ENCODE assay signal across 12 cellular contexts in the genomic region with DNA sequence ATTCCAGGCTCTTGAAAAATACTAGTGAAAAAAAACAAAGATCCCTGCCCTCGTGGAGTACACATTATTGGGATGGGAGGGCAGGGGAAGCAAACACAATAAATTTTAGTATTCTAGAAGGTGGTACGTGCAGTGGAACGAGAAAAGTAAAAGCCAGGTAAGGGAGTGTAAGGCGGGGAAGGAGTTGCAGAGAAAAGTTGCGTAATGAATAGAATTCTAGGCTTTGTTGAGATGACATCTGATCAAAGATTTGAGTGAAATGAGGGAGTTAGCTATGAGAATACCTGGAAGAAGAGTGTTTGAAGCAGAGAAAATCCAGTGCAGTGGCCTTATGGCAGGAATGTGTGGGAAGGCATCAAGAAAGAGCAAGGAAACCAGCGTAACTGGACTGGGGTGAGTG. TPM values are rescaled to one million over a fixed set of nuclear protein-coding genes. Genes with fewer than 3 reads are reported as not detected.
DNase-seq lines count a peak whose midpoint lies in the region; ATAC-seq and TF ChIP-seq lines count a peak whose summit lies in the region.
"Had no signal": no experiment of that assay in that cellular context is flagged by ENCODE, and none has a peak within 500 bp of the region (broad histone marks: within the 10 kb centered on the region; RNA-seq: fewer than 3 reads in every experiment).

No MANE protein-coding gene starts in this region.

- TF ChIP-seq CTCF in natural killer cell (IDR thresholded peaks at IDR 0.05), result no peak

- POLR2A ChIA-PET in activated CD4-positive, alpha-beta memory T cell treated with anti-CD3 and anti-CD28 coated beads, Interleukin-2, amount 10 ng/mL, durations not matched to agents 7 days and 5 days (lab: Charles Lee), result interaction anchor here (3.2 to 9.9 kb wide), 6 partner anchors 13 to 54 kb away, joined by 13 to 286 read pairs (median 38); partner anchors contain the start of gene CMTM3

- peak overlapping the region; percentile 2 for H3K27ac Mint-ChIP-seq in activated CD4-positive, alpha-beta T cell treated with anti-CD3 and anti-CD28 coated beads, Interleukin-2, amount 10 ng/mL, durations not matched to agents 24 days and 14 days
- H3K27ac Mint-ChIP-seq in activated CD4-positive, alpha-beta memory T cell treated with anti-CD3 and anti-CD28 coated beads, Interleukin-2, amount 10 ng/mL, durations not matched to agents 7 days and 5 days, result peak overlapping the region; percentile 91
- peak overlapping the region; percentile 96 to 97 for H3K27ac Mint-ChIP-seq in natural killer cell

- DNase-seq in activated CD4-positive, alpha-beta T cell treated with anti-CD3 and anti-CD28 coated beads, Interleukin-2, amount 10 ng/mL, durations not matched to agents 24 days and 14 days, result no peak
- no peak for DNase-seq in activated CD4-positive, alpha-beta T cell treated with anti-CD3 and anti-CD28 coated beads for 1 hour
- DNase-seq in activated CD4-positive, alpha-beta memory T cell treated with anti-CD3 and anti-CD28 coated beads, Interleukin-2, amount 10 ng/mL, durations not matched to agents 7 days and 5 days, result no peak
- no peak for DNase-seq in natural killer cell
- DNase-seq in NOMO-1 treated with dmso at 0.1 percent for 144 hours (lab: John Stamatoyannopoulos, UW; ENCODE audit: unreplicated experiment), result no peak
- DNase-seq in pons (ENCODE audit: low spot score), result no peak
- DNase-seq: amygdala, NCI-H1048, NCI-H226, pancreas, uterus had no signal

- ATAC-seq in natural killer cell, result no peak
- ATAC-seq: pancreas had no signal

- intact Hi-C loops in activated CD4-positive, alpha-beta T cell treated with anti-CD3 and anti-CD28 coated beads, Interleukin-2, amount 10 ng/mL, durations not matched to agents 24 days and 14 days (cut with micrococcal nuclease), result no loop called here
- intact Hi-C loops in natural killer cell (cut with micrococcal nuclease), result loop anchor here (5.0 kb wide), 1 partner anchor 48 kb away; the partner anchor contains the start of gene CMTM3

- no peaks in the 10 kb centered on the region for H3K9me3 Mint-ChIP-seq in activated CD4-positive, alpha-beta T cell treated with anti-CD3 and anti-CD28 coated beads, Interleukin-2, amount 10 ng/mL, durations not matched to agents 24 days and 14 days
- no peaks in the 10 kb centered on the region for H3K9me3 Mint-ChIP-seq in activated CD4-positive, alpha-beta memory T cell treated with anti-CD3 and anti-CD28 coated beads, Interleukin-2, amount 10 ng/mL, durations not matched to agents 7 days and 5 days
- H3K9me3 Mint-ChIP-seq in natural killer cell, result no peaks in the 10 kb centered on the region

- peaks cover 2% of the 10 kb centered on the region for H3K27me3 Mint-ChIP-seq in activated CD4-positive, alpha-beta T cell treated with anti-CD3 and anti-CD28 coated beads, Interleukin-2, amount 10 ng/mL, durations not matched to agents 24 days and 14 days
- no peaks in the 10 kb centered on the region for H3K27me3 Mint-ChIP-seq in activated CD4-positive, alpha-beta memory T cell treated with anti-CD3 and anti-CD28 coated beads, Interleukin-2, amount 10 ng/mL, durations not matched to agents 7 days and 5 days
- peaks cover 0 to 2% of the 10 kb centered on the region in 2 donors for H3K27me3 Mint-ChIP-seq in natural killer cell (ENCODE audit: low read depth in 2 of 2)

- H3K4me1 Mint-ChIP-seq in activated CD4-positive, alpha-beta T cell treated with anti-CD3 and anti-CD28 coated beads, Interleukin-2, amount 10 ng/mL, durations not matched to agents 24 days and 14 days, result peaks cover 66% of the 10 kb centered on the region
- peaks cover 77% of the 10 kb centered on the region for H3K4me1 Mint-ChIP-seq in activated CD4-positive, alpha-beta memory T cell treated with anti-CD3 and anti-CD28 coated beads, Interleukin-2, amount 10 ng/mL, durations not matched to agents 7 days and 5 days
- H3K4me1 Mint-ChIP-seq in natural killer cell, result peaks cover 73 to 74% of the 10 kb centered on the region in 2 donors

- CTCF ChIA-PET in activated CD4-positive, alpha-beta memory T cell treated with anti-CD3 and anti-CD28 coated beads, Interleukin-2, amount 10 ng/mL, durations not matched to agents 7 days and 5 days (lab: Charles Lee), result interaction anchor here (1.0 to 4.9 kb wide), 4 partner anchors 9 to 148 kb away, joined by 3 to 43 read pairs (median 10); partner anchors contain the start of gene CMTM3

- peaks cover 53% of the 10 kb centered on the region for H3K36me3 Mint-ChIP-seq in activated CD4-positive, alpha-beta T cell treated with anti-CD3 and anti-CD28 coated beads, Interleukin-2, amount 10 ng/mL, durations not matched to agents 24 days and 14 days (ENCODE audit: low read depth)
- peaks cover 75% of the 10 kb centered on the region for H3K36me3 Mint-ChIP-seq in activated CD4-positive, alpha-beta memory T cell treated with anti-CD3 and anti-CD28 coated beads, Interleukin-2, amount 10 ng/mL, durations not matched to agents 7 days and 5 days (ENCODE audit: low read depth)
- no peaks in the 10 kb centered on the region for H3K36me3 Mint-ChIP-seq in natural killer cell

- peak overlapping the region; percentile 91 for H3K4me3 Mint-ChIP-seq in activated CD4-positive, alpha-beta T cell treated with anti-CD3 and anti-CD28 coated beads, Interleukin-2, amount 10 ng/mL, durations not matched to agents 24 days and 14 days
- H3K4me3 Mint-ChIP-seq in activated CD4-positive, alpha-beta memory T cell treated with anti-CD3 and anti-CD28 coated beads, Interleukin-2, amount 10 ng/mL, durations not matched to agents 7 days and 5 days, result peak overlapping the region; percentile 98
- H3K4me3 Mint-ChIP-seq in natural killer cell, result peak overlapping the region; percentile 89

RNA-seq across cellular contexts. Expression of gene CKLF, which starts 2.1 kb away (rescaled TPM):
- total RNA-seq in activated CD4-positive, alpha-beta T cell treated with anti-CD3 and anti-CD28 coated beads, Interleukin-2, amount 10 ng/mL, durations not matched to agents 24 days and 14 days, result 145 and 146 TPM in 2 replicates
- total RNA-seq in activated CD4-positive, alpha-beta memory T cell treated with anti-CD3 and anti-CD28 coated beads, Interleukin-2, amount 10 ng/mL, durations not matched to agents 7 days and 5 days, result 100 to 1,000 TPM; 183 to 188 TPM
- total RNA-seq in natural killer cell, result 10 to 100 TPM; 48.0 to 69.7 (median 54.6) TPM

RNA-seq across cellular contexts. Expression of gene TK2, which starts 4.6 kb away (rescaled TPM):
- 5.8 and 6.7 TPM in 2 replicates for total RNA-seq in activated CD4-positive, alpha-beta T cell treated with anti-CD3 and anti-CD28 coated beads, Interleukin-2, amount 10 ng/mL, durations not matched to agents 24 days and 14 days
- total RNA-seq in activated CD4-positive, alpha-beta memory T cell treated with anti-CD3 and anti-CD28 coated beads, Interleukin-2, amount 10 ng/mL, durations not matched to agents 7 days and 5 days, result 10 to 100 TPM; 13.4 to 13.9 TPM
- total RNA-seq in natural killer cell, result 10 to 100 TPM; 18.8 to 25.8 (median 25.1) TPM

RNA-seq across cellular contexts. Expression of gene CMTM1, which starts 11.7 kb away (rescaled TPM):
- 12.2 and 13.6 TPM in 2 replicates for total RNA-seq in activated CD4-positive, alpha-beta T cell treated with anti-CD3 and anti-CD28 coated beads, Interleukin-2, amount 10 ng/mL, durations not matched to agents 24 days and 14 days
- total RNA-seq in activated CD4-positive, alpha-beta memory T cell treated with anti-CD3 and anti-CD28 coated beads, Interleukin-2, amount 10 ng/mL, durations not matched to agents 7 days and 5 days, result 10 to 100 TPM; 16.6 to 17.8 TPM
- 1 to 10 TPM; 4.4 to 8.5 (median 7.8) TPM for total RNA-seq in natural killer cell

RNA-seq across cellular contexts. Expression of gene CMTM2, which starts 24.8 kb away (rescaled TPM):
- 0.51 and 0.95 TPM in 2 replicates for total RNA-seq in activated CD4-positive, alpha-beta T cell treated with anti-CD3 and anti-CD28 coated beads, Interleukin-2, amount 10 ng/mL, durations not matched to agents 24 days and 14 days
- under 1 TPM; 0.43 to 0.83 TPM for total RNA-seq in activated CD4-positive, alpha-beta memory T cell treated with anti-CD3 and anti-CD28 coated beads, Interleukin-2, amount 10 ng/mL, durations not matched to agents 7 days and 5 days
- 1 to 10 TPM in 1 of 3 donors, under 1 TPM in 2; 0.61 to 1.6 (median 0.82) TPM for total RNA-seq in natural killer cell
- total RNA-seq: HT-29 had no signal

RNA-seq across cellular contexts. Expression of gene CMTM3, which starts 50.0 kb away (rescaled TPM):
- total RNA-seq in activated CD4-positive, alpha-beta T cell treated with anti-CD3 and anti-CD28 coated beads, Interleukin-2, amount 10 ng/mL, durations not matched to agents 24 days and 14 days, result 95.6 and 100 TPM in 2 replicates
- 100 to 1,000 TPM; 111 TPM for total RNA-seq in activated CD4-positive, alpha-beta memory T cell treated with anti-CD3 and anti-CD28 coated beads, Interleukin-2, amount 10 ng/mL, durations not matched to agents 7 days and 5 days
- total RNA-seq in natural killer cell, result 10 to 100 TPM; 68.2 to 86.4 (median 85.0) TPM

Comparison
In these comparisons a context has a peak if more than half of its experiments do, and no peak if none do; other contexts are left out.
1. H3K27ac Mint-ChIP-seq: peak in every context shown above with its lines; median percentile 96 in natural killer cell; 91 in activated CD4-positive, alpha-beta memory T cell treated with anti-CD3 and anti-CD28 coated beads, Interleukin-2, amount 10 ng/mL, durations not matched to agents 7 days and 5 days; 2 in activated CD4-positive, alpha-beta T cell treated with anti-CD3 and anti-CD28 coated beads, Interleukin-2, amount 10 ng/mL, durations not matched to agents 24 days and 14 days.